ENCODE assay signal across 8 cellular contexts in genomic region chr2:213149949-213150314, GRCh38. TPM values are rescaled to one million over a fixed set of nuclear protein-coding genes. Genes with fewer than 3 reads are reported as not detected.
DNase-seq lines count a peak whose midpoint lies in the region; ATAC-seq and TF ChIP-seq lines count a peak whose summit lies in the region.

No MANE protein-coding gene starts in this region.

- peak overlapping the region; percentile 94 for H3K4me3 Mint-ChIP-seq in stimulated activated naive CD8-positive, alpha-beta T cell treated with anti-CD3 and anti-CD28 coated beads, Interleukin-15, Interleukin-2, amounts not matched to agents 100 ng/mL and 50 ng/mL, for 24 hours

- no peaks in the 10 kb centered on the region for H3K4me1 ChIP-seq in muscle layer of colon (ENCODE audit: insufficient read depth, low read length)
- H3K4me1 ChIP-seq in aorta (ENCODE audit: control insufficient read depth in 1 of 2, insufficient read depth in 2 of 2, low read length in 2 of 2), result peaks cover 0 to 3% of the 10 kb centered on the region in 2 donors

- 0 to 1% methylated on average over 7 of the region's 7 CpGs for WGBS in aorta, 2 donors

- H3K4me3 ChIP-seq in cardiac fibroblast (replicated peaks in 1 of 2; ENCODE audit: low read depth in 2 of 2, low read length in 2 of 2), result peak overlapping the region; percentile 56 to 77
- peak overlapping the region; percentile 65 to 87 for H3K4me3 ChIP-seq in muscle layer of colon (ENCODE audit: low read depth in 1 of 2, low read length in 2 of 2)
- H3K4me3 ChIP-seq in aorta (ENCODE audit: low read length in 2 of 2), result peak overlapping the region; percentile 45 to 98

- H3K27ac Mint-ChIP-seq in stimulated activated naive CD8-positive, alpha-beta T cell treated with anti-CD3 and anti-CD28 coated beads, Interleukin-15, Interleukin-2, amounts not matched to agents 100 ng/mL and 50 ng/mL, for 24 hours, result peak overlapping the region; percentile 93

- no peak for ATAC-seq in stimulated activated naive CD8-positive, alpha-beta T cell treated with anti-CD3 and anti-CD28 coated beads, Interleukin-15, Interleukin-2, amounts not matched to agents 100 U/mL and 50 U/mL, for 24 hours
- no peak for ATAC-seq in aorta (ENCODE audit: low FRiP score)

- H3K9ac ChIP-seq in muscle layer of colon (ENCODE audit: low read length), result peak overlapping the region; percentile 70

- no peaks in the 10 kb centered on the region for H3K36me3 ChIP-seq in muscle layer of colon (ENCODE audit: insufficient read depth, low read length)
- no peaks in the 10 kb centered on the region for H3K36me3 ChIP-seq in aorta (ENCODE audit: control insufficient read depth in 1 of 2, insufficient read depth in 2 of 2, low read length in 1 of 2)

- H3K27me3 ChIP-seq in muscle layer of colon (ENCODE audit: control insufficient read depth in 1 of 2, insufficient read depth in 2 of 2, low read length in 2 of 2), result no peaks in the 10 kb centered on the region
- H3K27me3 ChIP-seq in aorta (ENCODE audit: control insufficient read depth in 1 of 2, insufficient read depth in 2 of 2, low read length in 1 of 2), result no peaks in the 10 kb centered on the region

- DNase-seq in stimulated activated naive CD8-positive, alpha-beta T cell treated with anti-CD3 and anti-CD28 coated beads, Interleukin-15, Interleukin-2, amounts not matched to agents 100 U/mL and 50 U/mL, for 24 hours, result no peak
- peak in 1 of 2 donors; percentile 10 for DNase-seq in cardiac fibroblast (ENCODE audit: low read depth in 2 of 2)
- no peak for DNase-seq in aorta
- DNase-seq in DMS79 (lab: John Stamatoyannopoulos, UW), result no peak
- DNase-seq in RWPE1 (ENCODE audit: low spot score), result no peak
- DNase-seq in NK-92 treated with Interleukin-12 subunit alpha and Interleukin-12 subunit beta, amount 100 ng/mL, for 24 hours (lab: John Stamatoyannopoulos, UW), result no peak

- H3K27ac ChIP-seq in muscle layer of colon (ENCODE audit: low read depth, low read length), result peak overlapping the region; percentile 46
- H3K27ac ChIP-seq in aorta (ENCODE audit: low read depth in 1 of 2, low read length in 2 of 2), result no peak overlapping the region
- no peak overlapping the region for H3K27ac ChIP-seq in RWPE1

- H3K4me1 Mint-ChIP-seq in stimulated activated naive CD8-positive, alpha-beta T cell treated with anti-CD3 and anti-CD28 coated beads, Interleukin-15, Interleukin-2, amounts not matched to agents 100 ng/mL and 50 ng/mL, for 24 hours (ENCODE audit: low read depth), result peaks cover 59% of the 10 kb centered on the region

- CTCF ChIA-PET in RWPE1 (lab: Yijun Ruan, JAX), result no interaction called here

- POLR2A ChIA-PET in RWPE1 (lab: Yijun Ruan, JAX; ENCODE audit: low non-redundant PET), result no interaction called here

- intact Hi-C loops in aorta (cut with DNase I), result loop anchor here (5.0 to 10.0 kb wide), 3 partner anchors 55 to 463 kb away; no protein-coding TSS in a partner anchor

- no peaks in the 10 kb centered on the region for H3K9me3 Mint-ChIP-seq in stimulated activated naive CD8-positive, alpha-beta T cell treated with anti-CD3 and anti-CD28 coated beads, Interleukin-15, Interleukin-2, amounts not matched to agents 100 ng/mL and 50 ng/mL, for 24 hours

- no peak for TF ChIP-seq CTCF in cardiac fibroblast (IDR thresholded peaks at IDR 0.05; ENCODE audit: low read depth, low read length)
- no peak for TF ChIP-seq CTCF in RWPE1 (conservative IDR thresholded peaks at IDR 0.05; ENCODE audit: low read depth)

- H3K27me3 Mint-ChIP-seq in stimulated activated naive CD8-positive, alpha-beta T cell treated with anti-CD3 and anti-CD28 coated beads, Interleukin-15, Interleukin-2, amounts not matched to agents 100 ng/mL and 50 ng/mL, for 24 hours, result peaks cover 49% of the 10 kb centered on the region

- no peaks in the 10 kb centered on the region for H3K36me3 Mint-ChIP-seq in stimulated activated naive CD8-positive, alpha-beta T cell treated with anti-CD3 and anti-CD28 coated beads, Interleukin-15, Interleukin-2, amounts not matched to agents 100 ng/mL and 50 ng/mL, for 24 hours (ENCODE audit: low read depth)

- H3K9me3 ChIP-seq in muscle layer of colon (ENCODE audit: low read length) (no peaks in the 10 kb centered on the region), aorta (ENCODE audit: control insufficient read depth, low read length) (no peaks in the 10 kb centered on the region)

RNA-seq across cellular contexts. Expression of gene IKZF2, which starts 1.5 kb away (rescaled TPM):
- total RNA-seq in aorta, result 10 to 100 TPM in 1 of 2 donors, 1 to 10 TPM in 1; 9.9 to 17.1 TPM
- polyA plus RNA-seq in aorta, result 1 to 10 TPM in 1 of 2 donors, under 1 TPM in 1; 0.63 to 1.4 TPM
